11 cellular contexts compared by ENCODE assay signal in genomic region chr14:54220122-54220691, GRCh38.
DNase-seq lines count a peak whose midpoint lies in the region; ATAC-seq lines count a peak whose summit lies in the region.
"Had no signal": no experiment of that assay in that cellular context is flagged by ENCODE, and none has a peak within 500 bp of the region (broad histone marks: within the 10 kb centered on the region; RNA-seq: fewer than 3 reads in every experiment).

No MANE protein-coding gene starts in this region.

- H3K9me3 ChIP-seq in iPS-20b (ENCODE audit: insufficient read depth, low read depth, low read length) (no peaks in the 10 kb centered on the region), skeletal muscle satellite cell (replicated peaks; ENCODE audit: low read length) (no peaks in the 10 kb centered on the region)

- ATAC-seq in HG03571 (IDR thresholded peaks at IDR 0.05; ENCODE audit: unreplicated experiment) (no peak), GM18511 (IDR thresholded peaks at IDR 0.05; ENCODE audit: unreplicated experiment) (no peak)

- H3K4me1 ChIP-seq in iPS-20b (ENCODE audit: insufficient read depth, low read length) (peaks cover 21% of the 10 kb centered on the region; the same call in 1 of the 2 replicates), skeletal muscle satellite cell (ENCODE audit: control insufficient read depth, insufficient read depth, low read length) (peaks cover 8% of the 10 kb centered on the region)

- peak overlapping the region; percentile 88 for H3K4me2 ChIP-seq in skeletal muscle satellite cell (ENCODE audit: low read length)

- H3K27ac ChIP-seq in iPS-20b (ENCODE audit: low read length), result no peak overlapping the region

- 0 out of 2 replicates have a peak overlapping the region, but pooled peaks have one; percentile 1 for H3K9ac ChIP-seq in iPS-20b (ENCODE audit: low read depth, low read length)
- no peak overlapping the region for H3K9ac ChIP-seq in skeletal muscle satellite cell (ENCODE audit: low read depth, low read length)

- peak; percentile 45 for DNase-seq in GM03348 (ENCODE audit: low spot score)
- DNase-seq in astrocyte of the hippocampus (ENCODE audit: low read depth, low spot score), result peak; percentile 37
- DNase-seq in activated gamma-delta T cell treated with Interleukin-2 at 50 U/mL for 16 hours, result no peak
- DNase-seq in NCI-H446 treated with DMSO at 0.1 percent for 48 hours (lab: John Stamatoyannopoulos, UW), result no peak
- DNase-seq: activated CD4-positive, alpha-beta T cell treated with anti-CD3 and anti-CD28 coated beads for 48 hours; erythroblast; NCI-H1930 had no signal

- H3K4me3 ChIP-seq in iPS-20b (ENCODE audit: low read length), result peak overlapping the region; percentile 74
- H3K4me3 ChIP-seq in skeletal muscle satellite cell (ENCODE audit: low read length), result peak overlapping the region; percentile 68

- H3K27me3 ChIP-seq in iPS-20b (ENCODE audit: insufficient read depth, low read length) (peaks cover 63% of the 10 kb centered on the region), skeletal muscle satellite cell (ENCODE audit: control insufficient read depth, insufficient read depth, low read length) (peaks cover 25% of the 10 kb centered on the region)

- H3K36me3 ChIP-seq in iPS-20b (ENCODE audit: insufficient read depth, low read depth, low read length) (no peaks in the 10 kb centered on the region), skeletal muscle satellite cell (ENCODE audit: insufficient read depth, low read length) (no peaks in the 10 kb centered on the region)

Comparison
In these comparisons a context has a peak if more than half of its experiments do, and no peak if none do; other contexts are left out.
1. DNase-seq: peak in GM03348 (single experiment) and astrocyte of the hippocampus (single experiment); none in activated gamma-delta T cell treated with Interleukin-2 at 50 U/mL for 16 hours (single experiment) and NCI-H446 treated with DMSO at 0.1 percent for 48 hours (single experiment).